ENCODE assay signal across 9 cellular contexts in the genomic region with DNA sequence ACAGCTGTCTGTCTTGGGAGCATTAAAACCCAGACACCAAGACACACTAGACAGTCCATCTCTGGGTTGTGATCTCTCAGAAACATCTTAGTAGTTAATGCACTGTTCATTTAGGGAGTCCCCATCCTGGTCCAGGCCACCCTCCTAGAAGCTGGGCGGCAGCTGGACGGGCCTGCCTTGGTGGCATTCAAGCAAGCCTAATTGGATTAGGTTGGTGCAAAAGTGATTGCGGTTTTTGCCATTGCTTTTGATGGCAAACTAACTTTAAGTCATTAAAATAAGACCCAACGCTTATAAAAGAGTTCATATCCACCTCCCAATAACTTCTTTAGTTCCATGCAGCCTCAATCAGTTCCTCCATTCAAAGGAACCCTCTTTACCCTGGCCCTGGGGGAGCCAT.
"Had no signal": no experiment of that assay in that cellular context is flagged by ENCODE, and none has a peak within 500 bp of the region (broad histone marks: within the 10 kb centered on the region; RNA-seq: fewer than 3 reads in every experiment).

No MANE protein-coding gene starts in this region.

- H3K27ac ChIP-seq: esophagus muscularis mucosa, lower lobe of right lung, pancreas, thyroid gland had no signal

- DNase-seq: activated CD4-positive, alpha-beta T cell treated with anti-CD3 and anti-CD28 coated beads, Interleukin-2, amount 50 U/mL, for 4 hours; activated T-cell treated with anti-CD3 and anti-CD28 coated beads, Interleukin-2, amount 50 U/mL, for 24 hours; left cardiac atrium; lower lobe of right lung; mucosa of descending colon; pancreas; T-helper 17 cell; thyroid gland had no signal

- H3K9me3 ChIP-seq: esophagus muscularis mucosa, lower lobe of right lung, mucosa of descending colon, pancreas, thyroid gland had no signal

- H3K27me3 ChIP-seq: esophagus muscularis mucosa, pancreas, thyroid gland had no signal

- H3K36me3 ChIP-seq: esophagus muscularis mucosa, lower lobe of right lung, pancreas, thyroid gland had no signal

- H3K4me3 ChIP-seq: mucosa of descending colon, thyroid gland had no signal
